In genomic region chr10:89357096-89357495, GRCh38 we compare ENCODE assay signal across 35 cellular contexts. TPM values are rescaled to one million over a fixed set of nuclear protein-coding genes. Genes with fewer than 3 reads are reported as not detected.
"Had no signal": no experiment of that assay in that cellular context is flagged by ENCODE, and none has a peak within 500 bp of the region (broad histone marks: within the 10 kb centered on the region; RNA-seq: fewer than 3 reads in every experiment).

No MANE protein-coding gene starts in this region.

- H3K27me3 ChIP-seq: SJCRH30 had no signal

- H3K27ac ChIP-seq: KMS-11, SJCRH30 had no signal

- H3K36me3 ChIP-seq: SJCRH30 had no signal

- H3K4me1 ChIP-seq: SJCRH30 had no signal

- H3K4me3 Mint-ChIP-seq: activated CD4-positive, alpha-beta T cell treated with anti-CD3 and anti-CD28 coated beads for 36 hours; activated CD4-positive, alpha-beta T cell treated with anti-CD3 and anti-CD28 coated beads, Interleukin-2, amount 10 ng/mL, durations not matched to agents 7 days and 5 days; activated CD8-positive, alpha-beta T cell treated with anti-CD3 and anti-CD28 coated beads, Interleukin-2, amount 10 ng/mL, durations not matched to agents 7 days and 5 days; activated naive CD4-positive, alpha-beta T cell treated with anti-CD3 and anti-CD28 coated beads for 36 hours; activated T-cell treated with anti-CD3 and anti-CD28 coated beads, Interleukin-2, amount 50 U/mL, for 24 hours; activated T-helper 1 cell treated with anti-CD3 and anti-CD28 coated beads, Interleukin-12 subunit alpha, Interleukin-12 subunit beta, Interleukin-2, Interleukin-4 antibody, amounts not matched to agents 30 ng/mL and 10 ng/mL and 1 ng/mL, durations not matched to agents 14 hours and 24 hours and 36 hours; brain; T-helper 1 cell treated with Interleukin-12 subunit alpha and Interleukin-12 subunit beta and Interleukin-4 antibody, amounts not matched to agents 30 μg/mL and 1 μg/mL, for 36 hours; T-helper 2 cell treated with Interferon-gamma antibody and Interleukin-4, amounts not matched to agents 5 μg/mL and 100 μg/mL, for 36 hours; WTC11 had no signal

- H3K9me3 Mint-ChIP-seq: activated CD4-positive, alpha-beta T cell treated with anti-CD3 and anti-CD28 coated beads, Interleukin-2, amount 10 ng/mL, durations not matched to agents 7 days and 5 days; activated naive CD4-positive, alpha-beta T cell treated with anti-CD3 and anti-CD28 coated beads for 36 hours; T-helper 1 cell treated with Interleukin-12 subunit alpha and Interleukin-12 subunit beta and Interleukin-4 antibody, amounts not matched to agents 30 μg/mL and 1 μg/mL, for 36 hours; T-helper 2 cell treated with Interferon-gamma antibody and Interleukin-4, amounts not matched to agents 5 μg/mL and 100 μg/mL, for 36 hours had no signal

- H3K27ac Mint-ChIP-seq: activated CD4-positive, alpha-beta T cell treated with anti-CD3 and anti-CD28 coated beads for 36 hours; activated CD4-positive, alpha-beta T cell treated with anti-CD3 and anti-CD28 coated beads, Interleukin-2, amount 10 ng/mL, durations not matched to agents 7 days and 5 days; activated CD8-positive, alpha-beta T cell treated with anti-CD3 and anti-CD28 coated beads, Interleukin-2, amount 10 ng/mL, durations not matched to agents 7 days and 5 days; activated naive CD4-positive, alpha-beta T cell treated with anti-CD3 and anti-CD28 coated beads for 36 hours; activated naive CD4-positive, alpha-beta T cell treated with anti-CD3 and anti-CD28 coated beads, Interleukin-2, amount 50 U/mL, for 72 hours; activated T-cell treated with anti-CD3 and anti-CD28 coated beads, Interleukin-2, amount 50 U/mL, for 24 hours; activated T-helper 1 cell treated with anti-CD3 and anti-CD28 coated beads, Interleukin-12 subunit alpha, Interleukin-12 subunit beta, Interleukin-2, Interleukin-4 antibody, amounts not matched to agents 30 ng/mL and 10 ng/mL and 1 ng/mL, durations not matched to agents 14 hours and 24 hours and 36 hours; brain; T-helper 1 cell treated with Interleukin-12 subunit alpha and Interleukin-12 subunit beta and Interleukin-4 antibody, amounts not matched to agents 30 μg/mL and 1 μg/mL, for 36 hours; T-helper 2 cell treated with Interferon-gamma antibody and Interleukin-4, amounts not matched to agents 5 μg/mL and 100 μg/mL, for 36 hours; WTC11 had no signal

- DNase-seq: activated CD4-positive, alpha-beta T cell treated with anti-CD3 and anti-CD28 coated beads for 36 hours; activated CD4-positive, alpha-beta T cell treated with anti-CD3 and anti-CD28 coated beads, Interleukin-2, amount 10 ng/mL, durations not matched to agents 7 days and 5 days; activated CD4-positive, alpha-beta T cell treated with anti-CD3 and anti-CD28 coated beads, Interleukin-2, amount 50 U/mL, for 48 hours; activated CD8-positive, alpha-beta T cell treated with anti-CD3 and anti-CD28 coated beads, Interleukin-2, amount 10 ng/mL, durations not matched to agents 7 days and 5 days; activated gamma-delta T cell treated with Interleukin-2 at 50 U/mL for 16 hours; activated naive CD4-positive, alpha-beta T cell treated with anti-CD3 and anti-CD28 coated beads for 36 hours; activated T-cell treated with anti-CD3 and anti-CD28 coated beads, Interleukin-2, amount 50 U/mL, for 24 hours; anterior cingulate cortex; caudate nucleus; NCI-H1092 treated with DMSO at 0.1 percent for 48 hours; NCI-H1417; NCI-H146; NCI-H187 treated with DMSO at 0.1 percent for 48 hours; NCI-H2081; NCI-H2171 treated with DMSO at 0.1 percent for 48 hours; NCI-H2227 treated with DMSO at 0.1 percent for 48 hours; NCI-H446; NCI-H510A treated with DMSO at 0.1 percent for 48 hours; NCI-H69; NCI-H82; SHP77; SJCRH30; SK-N-SH had no signal

- H3K9me3 ChIP-seq: SJCRH30, SK-N-SH had no signal

- ATAC-seq: activated CD4-positive, alpha-beta T cell treated with anti-CD3 and anti-CD28 coated beads for 36 hours; activated CD4-positive, CD25-positive, alpha-beta regulatory T cell treated with anti-CD3 and anti-CD28 coated beads, Interleukin-2, amount 50 U/mL, for 24 hours; activated CD8-positive, alpha-beta T cell treated with anti-CD3 and anti-CD28 coated beads, Interleukin-2, amount 10 ng/mL, durations not matched to agents 7 days and 5 days; activated naive CD4-positive, alpha-beta T cell treated with anti-CD3 and anti-CD28 coated beads, Interleukin-2, amount 50 U/mL, for 72 hours; Panc1; WTC11 had no signal

- H3K4me3 ChIP-seq: SJCRH30 had no signal

RNA-seq across cellular contexts. Expression of gene IFIT1B, which starts 20.8 kb away (rescaled TPM):
- total RNA-seq: activated CD4-positive, alpha-beta T cell treated with anti-CD3 and anti-CD28 coated beads for 36 hours; activated CD4-positive, alpha-beta T cell treated with anti-CD3 and anti-CD28 coated beads, Interleukin-2, amount 10 ng/mL, durations not matched to agents 7 days and 5 days; activated CD8-positive, alpha-beta T cell treated with anti-CD3 and anti-CD28 coated beads, Interleukin-2, amount 10 ng/mL, durations not matched to agents 7 days and 5 days; activated naive CD4-positive, alpha-beta T cell treated with anti-CD3 and anti-CD28 coated beads for 36 hours; activated naive CD4-positive, alpha-beta T cell treated with anti-CD3 and anti-CD28 coated beads, Interleukin-2, amount 50 U/mL, for 72 hours; activated T-helper 1 cell treated with anti-CD3 and anti-CD28 coated beads, Interleukin-12 subunit alpha, Interleukin-12 subunit beta, Interleukin-2, Interleukin-4 antibody, amounts not matched to agents 30 ng/mL and 10 ng/mL and 1 ng/mL, durations not matched to agents 14 hours and 24 hours and 36 hours; bronchial epithelial cell; LHCN-M2; RPMI7951; SJCRH30; WTC11 had no signal
